10 cellular contexts compared by ENCODE assay signal in the genomic region with DNA sequence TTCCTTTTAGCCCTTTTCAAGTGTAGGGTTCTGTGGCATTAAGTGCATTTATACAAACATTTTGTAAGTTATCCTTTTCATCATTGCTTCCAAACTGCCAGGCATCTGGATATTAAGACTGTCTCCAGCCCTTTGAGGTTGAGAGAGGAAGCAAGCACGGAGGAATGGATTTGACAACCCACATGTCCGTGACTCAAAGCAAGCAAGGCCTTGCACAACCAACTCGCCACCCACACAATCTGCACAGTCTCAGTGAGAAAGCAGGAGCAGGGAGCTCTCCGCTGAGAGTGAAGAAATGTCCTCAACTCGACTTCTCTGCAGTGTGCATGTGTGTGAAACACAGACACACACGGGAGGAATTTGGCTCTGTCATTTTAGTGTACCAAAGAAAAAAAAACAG.
A peak's percentile ranks its signal among the peaks of the same experiment; 100 is the strongest.
DNase-seq lines count a peak whose midpoint lies in the region; ATAC-seq and TF ChIP-seq lines count a peak whose summit lies in the region.
"Had no signal": no experiment of that assay in that cellular context is flagged by ENCODE, and none has a peak within 500 bp of the region (broad histone marks: within the 10 kb centered on the region; RNA-seq: fewer than 3 reads in every experiment).

No MANE protein-coding gene starts in this region.

- H3K27ac ChIP-seq in HCT116 (ENCODE audit: low read depth, low read length) (no peak overlapping the region), adrenal gland (peak overlapping the region in 3 of 5 donors; percentile 57 to 72 (median 66))

- intact Hi-C loops in HCT116 (cut with micrococcal nuclease) = no loop called here
- intact Hi-C loops in adrenal gland (cut with DNase I) = no loop called here
- intact Hi-C loops in left ventricle myocardium superior (cut with micrococcal nuclease) = no loop called here

- H3K9me2 ChIP-seq in HCT116 (ENCODE audit: insufficient read depth) = no peaks in the 10 kb centered on the region

- H3K36me3 Mint-ChIP-seq in stimulated activated memory B cell treated with anti-CD40 and anti-IgM and Interleukin-4, amounts not matched to agents 10 μg/mL and 1 μg/mL and 100 μg/mL, for 72 hours = peaks cover 46% of the 10 kb centered on the region
- peaks cover 21% of the 10 kb centered on the region for H3K36me3 Mint-ChIP-seq in activated naive CD8-positive, alpha-beta T cell treated with anti-CD3 and anti-CD28 coated beads, Interleukin-2, amount 50 U/mL, for 24 hours (ENCODE audit: low read depth)

- no peaks in the 10 kb centered on the region for H3K27me3 Mint-ChIP-seq in stimulated activated memory B cell treated with anti-CD40 and anti-IgM and Interleukin-4, amounts not matched to agents 10 μg/mL and 1 μg/mL and 100 μg/mL, for 72 hours
- no peaks in the 10 kb centered on the region for H3K27me3 Mint-ChIP-seq in activated naive CD8-positive, alpha-beta T cell treated with anti-CD3 and anti-CD28 coated beads, Interleukin-2, amount 50 U/mL, for 24 hours
- H3K27me3 Mint-ChIP-seq: activated naive CD8-positive, alpha-beta T cell had no signal

- no peaks in the 10 kb centered on the region for H3K79me2 ChIP-seq in HCT116 (ENCODE audit: insufficient read depth, low read length)

- no TSS peak for BruUV-seq in HCT116 (replicated peaks; lab: Mats Ljungman, UMichigan)

- 11 to 17% (median 13%) methylated on average over 6 of the region's 6 CpGs for WGBS in adrenal gland, 4 donors

- POLR2A ChIA-PET in HCT116 (lab: Charles Lee) = no interaction called here

- TF ChIP-seq POLR2A in HCT116 (IDR thresholded peaks at IDR 0.05; ENCODE audit: borderline replicate concordance, extremely low read depth, insufficient read depth, insufficient read length) (no peak), adrenal gland (IDR thresholded peaks at IDR 0.05) (peak in 1 of 2 donors; percentile 71)

- H3K36me3 ChIP-seq in HCT116 (ENCODE audit: control insufficient read depth in 1 of 2, insufficient read depth in 2 of 2, low read length in 2 of 2) (no peaks in the 10 kb centered on the region), adrenal gland (replicated peaks in 1 of 2) (no peaks in the 10 kb centered on the region), skeletal muscle satellite cell (ENCODE audit: insufficient read depth, low read length) (peaks cover 6% of the 10 kb centered on the region)

- no peak overlapping the region for H3K27ac Mint-ChIP-seq in stimulated activated memory B cell treated with anti-CD40 and anti-IgM and Interleukin-4, amounts not matched to agents 10 μg/mL and 1 μg/mL and 100 μg/mL, for 72 hours
- no peak overlapping the region for H3K27ac Mint-ChIP-seq in activated naive CD8-positive, alpha-beta T cell treated with anti-CD3 and anti-CD28 coated beads, Interleukin-2, amount 50 U/mL, for 24 hours
- H3K27ac Mint-ChIP-seq: activated naive CD8-positive, alpha-beta T cell had no signal

- H3K9me3 Mint-ChIP-seq in stimulated activated memory B cell treated with anti-CD40 and anti-IgM and Interleukin-4, amounts not matched to agents 10 μg/mL and 1 μg/mL and 100 μg/mL, for 72 hours = peaks cover 2% of the 10 kb centered on the region
- peaks cover 13% of the 10 kb centered on the region for H3K9me3 Mint-ChIP-seq in activated naive CD8-positive, alpha-beta T cell treated with anti-CD3 and anti-CD28 coated beads, Interleukin-2, amount 50 U/mL, for 24 hours

- H3K4me3 Mint-ChIP-seq in stimulated activated memory B cell treated with anti-CD40 and anti-IgM and Interleukin-4, amounts not matched to agents 10 μg/mL and 1 μg/mL and 100 μg/mL, for 72 hours = no peak overlapping the region
- H3K4me3 Mint-ChIP-seq in activated naive CD8-positive, alpha-beta T cell treated with anti-CD3 and anti-CD28 coated beads, Interleukin-2, amount 50 U/mL, for 24 hours = no peak overlapping the region
- H3K4me3 Mint-ChIP-seq: activated naive CD8-positive, alpha-beta T cell had no signal

- no peaks in the 10 kb centered on the region for H3K27me3 ChIP-seq in HCT116 (ENCODE audit: insufficient read depth, low read length)
- no peaks in the 10 kb centered on the region for H3K27me3 ChIP-seq in adrenal gland
- no peaks in the 10 kb centered on the region for H3K27me3 ChIP-seq in skeletal muscle satellite cell (ENCODE audit: control insufficient read depth, insufficient read depth, low read length)

- ATAC-seq in HCT116 (no peak), left ventricle myocardium superior (peak; percentile 96), HG02763 (IDR thresholded peaks at IDR 0.05; ENCODE audit: unreplicated experiment) (no peak)
- no peak for ATAC-seq in stimulated activated memory B cell treated with anti-CD40 and anti-IgM and Interleukin-4, amounts not matched to agents 10 μg/mL and 1 μg/mL and 100 μg/mL, for 72 hours
- ATAC-seq in activated naive CD8-positive, alpha-beta T cell treated with anti-CD3 and anti-CD28 coated beads, Interleukin-2, amount 50 U/mL, for 24 hours = no peak

- H3K4me3 ChIP-seq in HCT116 (replicated peaks in 1 of 2; ENCODE audit: low read depth in 1 of 2, low read length in 2 of 2) = no peak overlapping the region
- no peak overlapping the region for H3K4me3 ChIP-seq in adrenal gland
- H3K4me3 ChIP-seq in skeletal muscle satellite cell (ENCODE audit: low read length) = peak overlapping the region; percentile 38

- peaks cover 10% of the 10 kb centered on the region for H3K4me1 Mint-ChIP-seq in stimulated activated memory B cell treated with anti-CD40 and anti-IgM and Interleukin-4, amounts not matched to agents 10 μg/mL and 1 μg/mL and 100 μg/mL, for 72 hours
- H3K4me1 Mint-ChIP-seq in activated naive CD8-positive, alpha-beta T cell treated with anti-CD3 and anti-CD28 coated beads, Interleukin-2, amount 50 U/mL, for 24 hours = no peaks in the 10 kb centered on the region

- H2AFZ ChIP-seq in HCT116 (ENCODE audit: low read depth, low read length, poor library complexity, severe bottlenecking) = no peak overlapping the region

- H3K9me3 ChIP-seq in HCT116 (ENCODE audit: control insufficient read depth in 1 of 2, insufficient read depth in 1 of 2, low read depth in 1 of 2, low read length in 2 of 2) (no peaks in the 10 kb centered on the region), adrenal gland (replicated peaks in 1 of 3) (no peaks in the 10 kb centered on the region), skeletal muscle satellite cell (replicated peaks; ENCODE audit: low read length) (no peaks in the 10 kb centered on the region)

- no peak for DNase-seq in HCT116 (ENCODE audit: low read depth, low spot score)
- peak; percentile 69 to 94 (median 90) for DNase-seq in adrenal gland
- DNase-seq in left ventricle myocardium superior = peak; percentile 67
- DNase-seq in UCSD-AML1 (lab: John Stamatoyannopoulos, UW; ENCODE audit: unreplicated experiment) = no peak
- no peak for DNase-seq in activated naive CD8-positive, alpha-beta T cell treated with anti-CD3 and anti-CD28 coated beads, Interleukin-2, amount 50 U/mL, for 24 hours
- DNase-seq: NCI-H1694 had no signal

- H3K4me2 ChIP-seq in HCT116 (ENCODE audit: low read length) (0 out of 2 replicates have a peak overlapping the region, but pooled peaks have one; percentile 9), skeletal muscle satellite cell (ENCODE audit: low read length) (peak overlapping the region; percentile 73)

- CTCF ChIA-PET in HCT116 (lab: Charles Lee) = no interaction called here

- no peak for TF ChIP-seq RAD21 in HCT116 (IDR thresholded peaks at IDR 0.05; ENCODE audit: low read depth)

- H4K20me1 ChIP-seq in HCT116 (ENCODE audit: insufficient read depth) = no peaks in the 10 kb centered on the region

- RAD21 ChIA-PET in HCT116 (lab: Charles Lee; ENCODE audit: low non-redundant PET in 1 of 2, low total read pairs in 2 of 2, uncharacterized antibody in 2 of 2, unreplicated experiment in 2 of 2) = no interaction called here

- H3K4me1 ChIP-seq in HCT116 (ENCODE audit: control insufficient read depth in 1 of 2, insufficient read depth in 2 of 2, low read length in 2 of 2) (peaks cover 0 to 6% of the 10 kb centered on the region in 2 experiments; a peak in 1 of 4 replicates), adrenal gland (replicated peaks in 1 of 2) (peaks cover 13 to 26% of the 10 kb centered on the region in 2 donors), skeletal muscle satellite cell (ENCODE audit: control insufficient read depth, insufficient read depth, low read length) (peaks cover 23% of the 10 kb centered on the region)

- TF ChIP-seq CTCF in HCT116 (IDR thresholded peaks at IDR 0.05 in 2 of 3, conservative IDR thresholded peaks at IDR 0.05 in 1 of 3; ENCODE audit: borderline replicate concordance in 1 of 3, insufficient read depth in 1 of 3, low read depth in 2 of 3, low read length in 2 of 3) = no peak
- TF ChIP-seq CTCF in adrenal gland (IDR thresholded peaks at IDR 0.05) = no peak

- no peak overlapping the region for H3K9ac ChIP-seq in HCT116 (ENCODE audit: low read length)
- H3K9ac ChIP-seq in skeletal muscle satellite cell (ENCODE audit: low read depth, low read length) = peak overlapping the region; percentile 62

TF ChIP-seq in HCT116, 20 proteins besides CTCF, POLR2A, EP300 and RAD21:
- TF ChIP-seq CEBPB (IDR thresholded peaks at IDR 0.05; ENCODE audit: low read depth) (peak; percentile 59), SIN3A (IDR thresholded peaks at IDR 0.05; ENCODE audit: low read depth) (no peak), EGR1 (IDR thresholded peaks at IDR 0.05; ENCODE audit: low read depth) (peak; percentile 55; the same call in 1 of the 2 replicates)
- TF ChIP-seq, protein P1, sequence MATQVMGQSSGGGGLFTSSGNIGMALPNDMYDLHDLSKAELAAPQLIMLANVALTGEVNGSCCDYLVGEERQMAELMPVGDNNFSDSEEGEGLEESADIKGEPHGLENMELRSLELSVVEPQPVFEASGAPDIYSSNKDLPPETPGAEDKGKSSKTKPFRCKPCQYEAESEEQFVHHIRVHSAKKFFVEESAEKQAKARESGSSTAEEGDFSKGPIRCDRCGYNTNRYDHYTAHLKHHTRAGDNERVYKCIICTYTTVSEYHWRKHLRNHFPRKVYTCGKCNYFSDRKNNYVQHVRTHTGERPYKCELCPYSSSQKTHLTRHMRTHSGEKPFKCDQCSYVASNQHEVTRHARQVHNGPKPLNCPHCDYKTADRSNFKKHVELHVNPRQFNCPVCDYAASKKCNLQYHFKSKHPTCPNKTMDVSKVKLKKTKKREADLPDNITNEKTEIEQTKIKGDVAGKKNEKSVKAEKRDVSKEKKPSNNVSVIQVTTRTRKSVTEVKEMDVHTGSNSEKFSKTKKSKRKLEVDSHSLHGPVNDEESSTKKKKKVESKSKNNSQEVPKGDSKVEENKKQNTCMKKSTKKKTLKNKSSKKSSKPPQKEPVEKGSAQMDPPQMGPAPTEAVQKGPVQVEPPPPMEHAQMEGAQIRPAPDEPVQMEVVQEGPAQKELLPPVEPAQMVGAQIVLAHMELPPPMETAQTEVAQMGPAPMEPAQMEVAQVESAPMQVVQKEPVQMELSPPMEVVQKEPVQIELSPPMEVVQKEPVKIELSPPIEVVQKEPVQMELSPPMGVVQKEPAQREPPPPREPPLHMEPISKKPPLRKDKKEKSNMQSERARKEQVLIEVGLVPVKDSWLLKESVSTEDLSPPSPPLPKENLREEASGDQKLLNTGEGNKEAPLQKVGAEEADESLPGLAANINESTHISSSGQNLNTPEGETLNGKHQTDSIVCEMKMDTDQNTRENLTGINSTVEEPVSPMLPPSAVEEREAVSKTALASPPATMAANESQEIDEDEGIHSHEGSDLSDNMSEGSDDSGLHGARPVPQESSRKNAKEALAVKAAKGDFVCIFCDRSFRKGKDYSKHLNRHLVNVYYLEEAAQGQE (IDR thresholded peaks at IDR 0.05; ENCODE audit: low read depth) = no peak

Comparison
In these comparisons a context has a peak if more than half of its experiments do, and no peak if none do; other contexts are left out.
1. DNase-seq: peak in adrenal gland (7 of 7) and left ventricle myocardium superior (single experiment); none in HCT116 (single experiment), UCSD-AML1 (single experiment) and activated naive CD8-positive, alpha-beta T cell treated with anti-CD3 and anti-CD28 coated beads, Interleukin-2, amount 50 U/mL, for 24 hours (single experiment).